1 cellular context compared by ENCODE assay signal in genomic region chr15:90970274-90970673, GRCh38.
TF ChIP-seq lines count a peak whose summit lies in the region.

No MANE protein-coding gene starts in this region.

TF ChIP-seq in WTC11, 78 proteins besides CTCF, POLR2A, EP300 and RAD21 (continued from another document):
- no peak for TF ChIP-seq ARID4B (CRISPR knock-in tag; IDR thresholded peaks at IDR 0.05; ENCODE audit: borderline replicate concordance)
- TF ChIP-seq NR1H2 (CRISPR knock-in tag; IDR thresholded peaks at IDR 0.05), result no peak
- TF ChIP-seq CDX4 (CRISPR knock-in tag; IDR thresholded peaks at IDR 0.05; ENCODE audit: borderline replicate concordance), result no peak
- TF ChIP-seq OVOL2 (CRISPR knock-in tag; IDR thresholded peaks at IDR 0.05; ENCODE audit: borderline replicate concordance), result no peak
- no peak for TF ChIP-seq ZNF317 (CRISPR knock-in tag; IDR thresholded peaks at IDR 0.05; ENCODE audit: borderline replicate concordance, low read depth)
- TF ChIP-seq ZNF423 (CRISPR knock-in tag; IDR thresholded peaks at IDR 0.05), result no peak
TF ChIP-seq in WTC11: peak in this region for 0.
